In the genomic region with DNA sequence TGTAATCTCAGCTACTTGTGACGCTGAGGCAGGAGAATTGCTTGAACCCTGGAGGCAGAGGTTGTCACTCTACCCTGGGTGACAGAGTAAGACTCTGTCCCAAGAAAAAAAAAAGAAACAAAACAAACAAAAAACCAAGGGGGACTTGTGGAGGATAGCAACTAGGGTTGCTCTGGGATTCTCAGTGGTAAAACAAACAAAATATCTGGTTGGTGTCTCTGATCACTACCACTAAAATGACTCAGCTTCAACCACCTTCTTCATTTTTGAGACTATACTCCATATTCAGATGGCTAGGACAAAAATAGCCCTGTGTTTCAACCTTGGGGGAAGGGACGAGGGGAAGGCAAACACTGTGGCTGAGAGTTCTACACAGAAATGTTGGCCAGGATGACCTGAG, we compare ENCODE assay signal across 10 cellular contexts.
DNase-seq lines count a peak whose midpoint lies in the region; ATAC-seq, FAIRE-seq and TF ChIP-seq lines count a peak whose summit lies in the region.
"Had no signal": no experiment of that assay in that cellular context is flagged by ENCODE, and none has a peak within 500 bp of the region (broad histone marks: within the 10 kb centered on the region; RNA-seq: fewer than 3 reads in every experiment).

No MANE protein-coding gene starts in this region.

- TF ChIP-seq CTCF in GM12864 (IDR thresholded peaks at IDR 0.05; ENCODE audit: low read depth, low read length, missing control alignments) (no peak), GM20000 (IDR thresholded peaks at IDR 0.05; ENCODE audit: extremely low read depth, missing control alignments) (no peak), astrocyte (IDR thresholded peaks at IDR 0.05; ENCODE audit: insufficient read depth, low read depth, low read length) (no peak), colonic mucosa (IDR thresholded peaks at IDR 0.05) (no peak)

- no peaks in the 10 kb centered on the region for H3K9me3 Mint-ChIP-seq in astrocyte (ENCODE audit: unreplicated experiment)
- H3K9me3 Mint-ChIP-seq: T-cell had no signal

- H3K4me3 ChIP-seq in GM12864 (ENCODE audit: low read depth, low read length) (no peak overlapping the region; the same call in 1 of the 2 replicates), astrocyte (ENCODE audit: insufficient read depth, low read depth, low read length) (no peak overlapping the region), MG63 (no peak overlapping the region), colonic mucosa (no peak overlapping the region), trophoblast cell (ENCODE audit: low read depth, low read length) (no peak overlapping the region)

- no peak overlapping the region for H2AFZ ChIP-seq in astrocyte (ENCODE audit: low read depth, low read length)
- no peak overlapping the region for H2AFZ ChIP-seq in trophoblast cell (ENCODE audit: insufficient read depth, low read length, poor library complexity)

- H3K4me2 ChIP-seq in astrocyte (ENCODE audit: low read length) (peak overlapping the region; percentile 34), trophoblast cell (ENCODE audit: low read length) (no peak overlapping the region)

- no peak overlapping the region for H3K23ac ChIP-seq in trophoblast cell (ENCODE audit: low read length)

- peaks cover 18% of the 10 kb centered on the region for H3K4me1 Mint-ChIP-seq in astrocyte (ENCODE audit: low read depth, unreplicated experiment)

- H3K27ac Mint-ChIP-seq in astrocyte (ENCODE audit: unreplicated experiment), result peak overlapping the region; percentile 70
- H3K27ac Mint-ChIP-seq: T-cell had no signal

- intact Hi-C loops in colonic mucosa (cut with DNase I), result loop anchor here (10.0 kb wide), 1 partner anchor 48 kb away; no protein-coding TSS in a partner anchor

- H3K9ac ChIP-seq in astrocyte (ENCODE audit: low read length) (no peak overlapping the region), colonic mucosa (ENCODE audit: low read depth in 2 of 2, low read length in 2 of 2) (no peak overlapping the region), trophoblast cell (ENCODE audit: low read length) (no peak overlapping the region)

- H4K12ac ChIP-seq in trophoblast cell (ENCODE audit: low read depth, low read length), result no peak overlapping the region

- H4K20me1 ChIP-seq in astrocyte (ENCODE audit: insufficient read depth, low read length), result no peaks in the 10 kb centered on the region

- peak; percentile 88 for DNase-seq in GM12864 (ENCODE audit: low read depth)
- DNase-seq in GM20000 (ENCODE audit: low spot score), result peak; percentile 70
- DNase-seq in astrocyte (ENCODE audit: low read depth), result peak; percentile 71
- DNase-seq in MG63, result no peak
- DNase-seq in colonic mucosa, result no peak
- no peak for DNase-seq in trophoblast cell
- DNase-seq in activated naive CD4-positive, alpha-beta T cell (lab: John Stamatoyannopoulos, UW), result no peak
- DNase-seq: T-cell had no signal

- H3K27me3 Mint-ChIP-seq in astrocyte (ENCODE audit: low read depth, unreplicated experiment), result no peaks in the 10 kb centered on the region
- H3K27me3 Mint-ChIP-seq: T-cell had no signal

- H3K18ac ChIP-seq in trophoblast cell (ENCODE audit: low read length), result no peak overlapping the region

- no peak overlapping the region for H2BK5ac ChIP-seq in trophoblast cell (ENCODE audit: low read depth, low read length, poor library complexity)

- peak overlapping the region; percentile 50 for H3K4me3 Mint-ChIP-seq in astrocyte (ENCODE audit: unreplicated experiment)
- H3K4me3 Mint-ChIP-seq: T-cell had no signal

- H3K27me3 ChIP-seq in astrocyte (ENCODE audit: insufficient read depth, low read length), result no peaks in the 10 kb centered on the region
- no peaks in the 10 kb centered on the region for H3K27me3 ChIP-seq in MG63
- H3K27me3 ChIP-seq in colonic mucosa, result no peaks in the 10 kb centered on the region
- H3K27me3 ChIP-seq in trophoblast cell (ENCODE audit: insufficient read depth, low read length), result no peaks in the 10 kb centered on the region

- no peak overlapping the region for H2BK120ac ChIP-seq in trophoblast cell (ENCODE audit: insufficient read depth, low read length, poor library complexity)

- H3K9me3 ChIP-seq in astrocyte (ENCODE audit: insufficient read depth, low read depth, low read length) (no peaks in the 10 kb centered on the region), MG63 (no peaks in the 10 kb centered on the region), colonic mucosa (no peaks in the 10 kb centered on the region), trophoblast cell (ENCODE audit: insufficient read depth, low read depth, low read length) (no peaks in the 10 kb centered on the region)

- no peak overlapping the region for H3K4ac ChIP-seq in trophoblast cell (ENCODE audit: low read depth, low read length)

- FAIRE-seq in astrocyte (lab: Jason Lieb, UNC), result peak; percentile 13
- FAIRE-seq: endometrium had no signal

- peaks cover under 1% of the 10 kb centered on the region for H3K79me1 ChIP-seq in trophoblast cell (ENCODE audit: low read length)

- no peak overlapping the region for H2AK5ac ChIP-seq in trophoblast cell (ENCODE audit: low read length)

- no CpG with 5 or more reads among the region's 2 CpGs for WGBS in trophoblast cell (ENCODE audit: extremely low coverage, insufficient coverage, insufficient read length)

- no peaks in the 10 kb centered on the region for H3K36me3 Mint-ChIP-seq in astrocyte (ENCODE audit: low read depth, unreplicated experiment)
- H3K36me3 Mint-ChIP-seq: T-cell had no signal

- H3K27ac ChIP-seq in astrocyte (ENCODE audit: low read depth, low read length) (no peak overlapping the region), colonic mucosa (no peak overlapping the region), trophoblast cell (ENCODE audit: low read depth, low read length) (no peak overlapping the region)

- peak; percentile 94 for ATAC-seq in HG03196 (IDR thresholded peaks at IDR 0.05; ENCODE audit: unreplicated experiment)
- ATAC-seq: T-cell had no signal

- no peak overlapping the region for H4K8ac ChIP-seq in trophoblast cell (ENCODE audit: low read depth, low read length)

- no peak overlapping the region for H2BK12ac ChIP-seq in trophoblast cell (ENCODE audit: low read length)

- no peak overlapping the region for H4K91ac ChIP-seq in trophoblast cell (ENCODE audit: low read depth, low read length)

- H3K79me2 ChIP-seq in astrocyte (ENCODE audit: insufficient read depth, low read length) (no peaks in the 10 kb centered on the region), trophoblast cell (ENCODE audit: control insufficient read depth, insufficient read depth, low read length, poor library complexity) (no peaks in the 10 kb centered on the region)

- no peaks in the 10 kb centered on the region for H3K36me3 ChIP-seq in astrocyte (ENCODE audit: insufficient read depth, low read length)
- no peaks in the 10 kb centered on the region for H3K36me3 ChIP-seq in MG63
- H3K36me3 ChIP-seq in colonic mucosa, result no peaks in the 10 kb centered on the region
- H3K36me3 ChIP-seq in trophoblast cell (ENCODE audit: control insufficient read depth in 1 of 2, insufficient read depth in 2 of 2, low read length in 2 of 2), result no peaks in the 10 kb centered on the region

- H3K4me1 ChIP-seq in astrocyte (ENCODE audit: insufficient read depth, low read length), result peaks cover 6% of the 10 kb centered on the region
- no peaks in the 10 kb centered on the region for H3K4me1 ChIP-seq in colonic mucosa
- H3K4me1 ChIP-seq in trophoblast cell (ENCODE audit: control insufficient read depth in 1 of 2, insufficient read depth in 2 of 2, low read length in 2 of 2), result peaks cover under 1% of the 10 kb centered on the region in 2 experiments

- H3K14ac ChIP-seq in trophoblast cell (ENCODE audit: low read length), result no peak overlapping the region

Comparison
In these comparisons a context has a peak if more than half of its experiments do, and no peak if none do; other contexts are left out.
1. DNase-seq: peak in GM12864 (single experiment), GM20000 (single experiment) and astrocyte (single experiment); none in MG63 (single experiment), colonic mucosa (single experiment), trophoblast cell (0 of 2) and activated naive CD4-positive, alpha-beta T cell (0 of 4).